Comparison of ENCODE assay signal across 1 cellular context in genomic region chr17:76506408-76507328, GRCh38.
TF ChIP-seq lines count a peak whose summit lies in the region.

No MANE protein-coding gene starts in this region.

TF ChIP-seq in K562, 482 proteins besides CTCF, POLR2A, EP300 and RAD21 (continued from another document and continues in another):
- TF ChIP-seq, protein P1, sequence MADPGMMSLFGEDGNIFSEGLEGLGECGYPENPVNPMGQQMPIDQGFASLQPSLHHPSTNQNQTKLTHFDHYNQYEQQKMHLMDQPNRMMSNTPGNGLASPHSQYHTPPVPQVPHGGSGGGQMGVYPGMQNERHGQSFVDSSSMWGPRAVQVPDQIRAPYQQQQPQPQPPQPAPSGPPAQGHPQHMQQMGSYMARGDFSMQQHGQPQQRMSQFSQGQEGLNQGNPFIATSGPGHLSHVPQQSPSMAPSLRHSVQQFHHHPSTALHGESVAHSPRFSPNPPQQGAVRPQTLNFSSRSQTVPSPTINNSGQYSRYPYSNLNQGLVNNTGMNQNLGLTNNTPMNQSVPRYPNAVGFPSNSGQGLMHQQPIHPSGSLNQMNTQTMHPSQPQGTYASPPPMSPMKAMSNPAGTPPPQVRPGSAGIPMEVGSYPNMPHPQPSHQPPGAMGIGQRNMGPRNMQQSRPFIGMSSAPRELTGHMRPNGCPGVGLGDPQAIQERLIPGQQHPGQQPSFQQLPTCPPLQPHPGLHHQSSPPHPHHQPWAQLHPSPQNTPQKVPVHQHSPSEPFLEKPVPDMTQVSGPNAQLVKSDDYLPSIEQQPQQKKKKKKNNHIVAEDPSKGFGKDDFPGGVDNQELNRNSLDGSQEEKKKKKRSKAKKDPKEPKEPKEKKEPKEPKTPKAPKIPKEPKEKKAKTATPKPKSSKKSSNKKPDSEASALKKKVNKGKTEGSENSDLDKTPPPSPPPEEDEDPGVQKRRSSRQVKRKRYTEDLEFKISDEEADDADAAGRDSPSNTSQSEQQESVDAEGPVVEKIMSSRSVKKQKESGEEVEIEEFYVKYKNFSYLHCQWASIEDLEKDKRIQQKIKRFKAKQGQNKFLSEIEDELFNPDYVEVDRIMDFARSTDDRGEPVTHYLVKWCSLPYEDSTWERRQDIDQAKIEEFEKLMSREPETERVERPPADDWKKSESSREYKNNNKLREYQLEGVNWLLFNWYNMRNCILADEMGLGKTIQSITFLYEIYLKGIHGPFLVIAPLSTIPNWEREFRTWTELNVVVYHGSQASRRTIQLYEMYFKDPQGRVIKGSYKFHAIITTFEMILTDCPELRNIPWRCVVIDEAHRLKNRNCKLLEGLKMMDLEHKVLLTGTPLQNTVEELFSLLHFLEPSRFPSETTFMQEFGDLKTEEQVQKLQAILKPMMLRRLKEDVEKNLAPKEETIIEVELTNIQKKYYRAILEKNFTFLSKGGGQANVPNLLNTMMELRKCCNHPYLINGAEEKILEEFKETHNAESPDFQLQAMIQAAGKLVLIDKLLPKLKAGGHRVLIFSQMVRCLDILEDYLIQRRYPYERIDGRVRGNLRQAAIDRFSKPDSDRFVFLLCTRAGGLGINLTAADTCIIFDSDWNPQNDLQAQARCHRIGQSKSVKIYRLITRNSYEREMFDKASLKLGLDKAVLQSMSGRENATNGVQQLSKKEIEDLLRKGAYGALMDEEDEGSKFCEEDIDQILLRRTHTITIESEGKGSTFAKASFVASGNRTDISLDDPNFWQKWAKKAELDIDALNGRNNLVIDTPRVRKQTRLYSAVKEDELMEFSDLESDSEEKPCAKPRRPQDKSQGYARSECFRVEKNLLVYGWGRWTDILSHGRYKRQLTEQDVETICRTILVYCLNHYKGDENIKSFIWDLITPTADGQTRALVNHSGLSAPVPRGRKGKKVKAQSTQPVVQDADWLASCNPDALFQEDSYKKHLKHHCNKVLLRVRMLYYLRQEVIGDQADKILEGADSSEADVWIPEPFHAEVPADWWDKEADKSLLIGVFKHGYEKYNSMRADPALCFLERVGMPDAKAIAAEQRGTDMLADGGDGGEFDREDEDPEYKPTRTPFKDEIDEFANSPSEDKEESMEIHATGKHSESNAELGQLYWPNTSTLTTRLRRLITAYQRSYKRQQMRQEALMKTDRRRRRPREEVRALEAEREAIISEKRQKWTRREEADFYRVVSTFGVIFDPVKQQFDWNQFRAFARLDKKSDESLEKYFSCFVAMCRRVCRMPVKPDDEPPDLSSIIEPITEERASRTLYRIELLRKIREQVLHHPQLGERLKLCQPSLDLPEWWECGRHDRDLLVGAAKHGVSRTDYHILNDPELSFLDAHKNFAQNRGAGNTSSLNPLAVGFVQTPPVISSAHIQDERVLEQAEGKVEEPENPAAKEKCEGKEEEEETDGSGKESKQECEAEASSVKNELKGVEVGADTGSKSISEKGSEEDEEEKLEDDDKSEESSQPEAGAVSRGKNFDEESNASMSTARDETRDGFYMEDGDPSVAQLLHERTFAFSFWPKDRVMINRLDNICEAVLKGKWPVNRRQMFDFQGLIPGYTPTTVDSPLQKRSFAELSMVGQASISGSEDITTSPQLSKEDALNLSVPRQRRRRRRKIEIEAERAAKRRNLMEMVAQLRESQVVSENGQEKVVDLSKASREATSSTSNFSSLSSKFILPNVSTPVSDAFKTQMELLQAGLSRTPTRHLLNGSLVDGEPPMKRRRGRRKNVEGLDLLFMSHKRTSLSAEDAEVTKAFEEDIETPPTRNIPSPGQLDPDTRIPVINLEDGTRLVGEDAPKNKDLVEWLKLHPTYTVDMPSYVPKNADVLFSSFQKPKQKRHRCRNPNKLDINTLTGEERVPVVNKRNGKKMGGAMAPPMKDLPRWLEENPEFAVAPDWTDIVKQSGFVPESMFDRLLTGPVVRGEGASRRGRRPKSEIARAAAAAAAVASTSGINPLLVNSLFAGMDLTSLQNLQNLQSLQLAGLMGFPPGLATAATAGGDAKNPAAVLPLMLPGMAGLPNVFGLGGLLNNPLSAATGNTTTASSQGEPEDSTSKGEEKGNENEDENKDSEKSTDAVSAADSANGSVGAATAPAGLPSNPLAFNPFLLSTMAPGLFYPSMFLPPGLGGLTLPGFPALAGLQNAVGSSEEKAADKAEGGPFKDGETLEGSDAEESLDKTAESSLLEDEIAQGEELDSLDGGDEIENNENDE (IDR thresholded peaks at IDR 0.05; ENCODE audit: low read depth, low read length): no peak
- no peak for TF ChIP-seq HNRNPK (IDR thresholded peaks at IDR 0.05; ENCODE audit: low read depth, low read length, poor library complexity, severe bottlenecking)
- TF ChIP-seq RAD51 (IDR thresholded peaks at IDR 0.05; ENCODE audit: borderline replicate concordance, low read depth): peak; percentile 60
- no peak for TF ChIP-seq BRF2 (IDR thresholded peaks at IDR 0.05; ENCODE audit: borderline replicate concordance, insufficient read depth, insufficient read length)
- TF ChIP-seq SMAD4 (CRISPR knock-in tag; conservative IDR thresholded peaks at IDR 0.05): no peak
- no peak for TF ChIP-seq PTBP1 (IDR thresholded peaks at IDR 0.05; ENCODE audit: low read depth, low read length)
- TF ChIP-seq, protein P2, sequence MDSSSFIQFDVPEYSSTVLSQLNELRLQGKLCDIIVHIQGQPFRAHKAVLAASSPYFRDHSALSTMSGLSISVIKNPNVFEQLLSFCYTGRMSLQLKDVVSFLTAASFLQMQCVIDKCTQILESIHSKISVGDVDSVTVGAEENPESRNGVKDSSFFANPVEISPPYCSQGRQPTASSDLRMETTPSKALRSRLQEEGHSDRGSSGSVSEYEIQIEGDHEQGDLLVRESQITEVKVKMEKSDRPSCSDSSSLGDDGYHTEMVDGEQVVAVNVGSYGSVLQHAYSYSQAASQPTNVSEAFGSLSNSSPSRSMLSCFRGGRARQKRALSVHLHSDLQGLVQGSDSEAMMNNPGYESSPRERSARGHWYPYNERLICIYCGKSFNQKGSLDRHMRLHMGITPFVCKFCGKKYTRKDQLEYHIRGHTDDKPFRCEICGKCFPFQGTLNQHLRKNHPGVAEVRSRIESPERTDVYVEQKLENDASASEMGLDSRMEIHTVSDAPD (CRISPR knock-in tag; IDR thresholded peaks at IDR 0.05): no peak
- TF ChIP-seq HNRNPL (IDR thresholded peaks at IDR 0.05; ENCODE audit: low read depth, low read length): no peak
- 0 out of 2 replicates have a peak, but pooled peaks have one; percentile 46 for TF ChIP-seq TOE1 (IDR thresholded peaks at IDR 0.05; ENCODE audit: borderline replicate concordance)
- no peak for TF ChIP-seq TOE1 (CRISPR knock-in tag; IDR thresholded peaks at IDR 0.05; ENCODE audit: borderline replicate concordance, low read depth)
- no peak for TF ChIP-seq PTTG1 (tag; IDR thresholded peaks at IDR 0.05; ENCODE audit: low read depth)
- no peak for TF ChIP-seq ZNF76 (CRISPR knock-in tag; IDR thresholded peaks at IDR 0.05; ENCODE audit: borderline replicate concordance)
- TF ChIP-seq MXI1 (IDR thresholded peaks at IDR 0.05; ENCODE audit: low read depth, low read length): 0 out of 2 replicates have a peak, but pooled peaks have one; percentile 41
- no peak for TF ChIP-seq MTA1 (IDR thresholded peaks at IDR 0.05; ENCODE audit: borderline replicate concordance)
- peak; percentile 85; the same call in 1 of the 2 replicates for TF ChIP-seq CBFB (CRISPR knock-in tag; IDR thresholded peaks at IDR 0.05)
- no peak for TF ChIP-seq SRSF9 (IDR thresholded peaks at IDR 0.05; ENCODE audit: borderline replicate concordance, low read depth, low read length)
- TF ChIP-seq, protein P3, sequence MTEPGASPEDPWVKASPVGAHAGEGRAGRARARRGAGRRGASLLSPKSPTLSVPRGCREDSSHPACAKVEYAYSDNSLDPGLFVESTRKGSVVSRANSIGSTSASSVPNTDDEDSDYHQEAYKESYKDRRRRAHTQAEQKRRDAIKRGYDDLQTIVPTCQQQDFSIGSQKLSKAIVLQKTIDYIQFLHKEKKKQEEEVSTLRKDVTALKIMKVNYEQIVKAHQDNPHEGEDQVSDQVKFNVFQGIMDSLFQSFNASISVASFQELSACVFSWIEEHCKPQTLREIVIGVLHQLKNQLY (CRISPR knock-in tag; conservative IDR thresholded peaks at IDR 0.05): no peak
- no peak for TF ChIP-seq CHD4 (IDR thresholded peaks at IDR 0.05; ENCODE audit: insufficient read depth, insufficient replicate concordance, low read depth, low read length, poor library complexity, severe bottlenecking)
- no peak for TF ChIP-seq YBX1 (IDR thresholded peaks at IDR 0.05)
- TF ChIP-seq CAMTA2 (CRISPR knock-in tag; conservative IDR thresholded peaks at IDR 0.05): no peak
- TF ChIP-seq STAG1 (CRISPR knock-in tag; IDR thresholded peaks at IDR 0.05; ENCODE audit: borderline replicate concordance): peak; percentile 91
- no peak for TF ChIP-seq ZNF707 (CRISPR knock-in tag; conservative IDR thresholded peaks at IDR 0.05)
- TF ChIP-seq ZNF121 (CRISPR knock-in tag; conservative IDR thresholded peaks at IDR 0.05): no peak
- TF ChIP-seq ZEB2 (IDR thresholded peaks at IDR 0.05): no peak
- TF ChIP-seq ZNF263 (CRISPR knock-in tag; IDR thresholded peaks at IDR 0.05; ENCODE audit: borderline replicate concordance): peak; percentile 89
- TF ChIP-seq, protein P4, sequence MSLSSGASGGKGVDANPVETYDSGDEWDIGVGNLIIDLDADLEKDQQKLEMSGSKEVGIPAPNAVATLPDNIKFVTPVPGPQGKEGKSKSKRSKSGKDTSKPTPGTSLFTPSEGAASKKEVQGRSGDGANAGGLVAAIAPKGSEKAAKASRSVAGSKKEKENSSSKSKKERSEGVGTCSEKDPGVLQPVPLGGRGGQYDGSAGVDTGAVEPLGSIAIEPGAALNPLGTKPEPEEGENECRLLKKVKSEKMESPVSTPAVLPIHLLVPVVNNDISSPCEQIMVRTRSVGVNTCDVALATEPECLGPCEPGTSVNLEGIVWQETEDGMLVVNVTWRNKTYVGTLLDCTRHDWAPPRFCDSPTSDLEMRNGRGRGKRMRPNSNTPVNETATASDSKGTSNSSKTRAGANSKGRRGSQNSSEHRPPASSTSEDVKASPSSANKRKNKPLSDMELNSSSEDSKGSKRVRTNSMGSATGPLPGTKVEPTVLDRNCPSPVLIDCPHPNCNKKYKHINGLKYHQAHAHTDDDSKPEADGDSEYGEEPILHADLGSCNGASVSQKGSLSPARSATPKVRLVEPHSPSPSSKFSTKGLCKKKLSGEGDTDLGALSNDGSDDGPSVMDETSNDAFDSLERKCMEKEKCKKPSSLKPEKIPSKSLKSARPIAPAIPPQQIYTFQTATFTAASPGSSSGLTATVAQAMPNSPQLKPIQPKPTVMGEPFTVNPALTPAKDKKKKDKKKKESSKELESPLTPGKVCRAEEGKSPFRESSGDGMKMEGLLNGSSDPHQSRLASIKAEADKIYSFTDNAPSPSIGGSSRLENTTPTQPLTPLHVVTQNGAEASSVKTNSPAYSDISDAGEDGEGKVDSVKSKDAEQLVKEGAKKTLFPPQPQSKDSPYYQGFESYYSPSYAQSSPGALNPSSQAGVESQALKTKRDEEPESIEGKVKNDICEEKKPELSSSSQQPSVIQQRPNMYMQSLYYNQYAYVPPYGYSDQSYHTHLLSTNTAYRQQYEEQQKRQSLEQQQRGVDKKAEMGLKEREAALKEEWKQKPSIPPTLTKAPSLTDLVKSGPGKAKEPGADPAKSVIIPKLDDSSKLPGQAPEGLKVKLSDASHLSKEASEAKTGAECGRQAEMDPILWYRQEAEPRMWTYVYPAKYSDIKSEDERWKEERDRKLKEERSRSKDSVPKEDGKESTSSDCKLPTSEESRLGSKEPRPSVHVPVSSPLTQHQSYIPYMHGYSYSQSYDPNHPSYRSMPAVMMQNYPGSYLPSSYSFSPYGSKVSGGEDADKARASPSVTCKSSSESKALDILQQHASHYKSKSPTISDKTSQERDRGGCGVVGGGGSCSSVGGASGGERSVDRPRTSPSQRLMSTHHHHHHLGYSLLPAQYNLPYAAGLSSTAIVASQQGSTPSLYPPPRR (CRISPR knock-in tag; IDR thresholded peaks at IDR 0.05; ENCODE audit: borderline replicate concordance): no peak
- no peak for TF ChIP-seq KLF10 (CRISPR knock-in tag; IDR thresholded peaks at IDR 0.05)
- TF ChIP-seq NFXL1 (CRISPR knock-in tag; IDR thresholded peaks at IDR 0.05): no peak
- no peak for TF ChIP-seq HNRNPLL (IDR thresholded peaks at IDR 0.05; ENCODE audit: low read depth, low read length, poor library complexity, severe bottlenecking)
- TF ChIP-seq PTRF (tag; IDR thresholded peaks at IDR 0.05): no peak
- no peak for TF ChIP-seq ZNF586 (CRISPR knock-in tag; conservative IDR thresholded peaks at IDR 0.05)
- TF ChIP-seq MYC (IDR thresholded peaks at IDR 0.05; ENCODE audit: low read depth, low read length): peak; percentile 98
- no peak for TF ChIP-seq MYC (CRISPR knock-in tag; IDR thresholded peaks at IDR 0.05; ENCODE audit: borderline replicate concordance, low read depth)
- TF ChIP-seq, protein P5, sequence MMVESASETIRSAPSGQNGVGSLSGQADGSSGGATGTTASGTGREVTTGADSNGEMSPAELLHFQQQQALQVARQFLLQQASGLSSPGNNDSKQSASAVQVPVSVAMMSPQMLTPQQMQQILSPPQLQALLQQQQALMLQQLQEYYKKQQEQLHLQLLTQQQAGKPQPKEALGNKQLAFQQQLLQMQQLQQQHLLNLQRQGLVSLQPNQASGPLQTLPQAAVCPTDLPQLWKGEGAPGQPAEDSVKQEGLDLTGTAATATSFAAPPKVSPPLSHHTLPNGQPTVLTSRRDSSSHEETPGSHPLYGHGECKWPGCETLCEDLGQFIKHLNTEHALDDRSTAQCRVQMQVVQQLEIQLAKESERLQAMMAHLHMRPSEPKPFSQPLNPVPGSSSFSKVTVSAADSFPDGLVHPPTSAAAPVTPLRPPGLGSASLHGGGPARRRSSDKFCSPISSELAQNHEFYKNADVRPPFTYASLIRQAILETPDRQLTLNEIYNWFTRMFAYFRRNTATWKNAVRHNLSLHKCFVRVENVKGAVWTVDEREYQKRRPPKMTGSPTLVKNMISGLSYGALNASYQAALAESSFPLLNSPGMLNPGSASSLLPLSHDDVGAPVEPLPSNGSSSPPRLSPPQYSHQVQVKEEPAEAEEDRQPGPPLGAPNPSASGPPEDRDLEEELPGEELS (CRISPR knock-in tag; IDR thresholded peaks at IDR 0.05; ENCODE audit: borderline replicate concordance): no peak
- no peak for TF ChIP-seq HOMEZ (CRISPR knock-in tag; IDR thresholded peaks at IDR 0.05)
- no peak for TF ChIP-seq BRD4 (IDR thresholded peaks at IDR 0.05)
